1 cellular context compared by ENCODE assay signal in the genomic region with DNA sequence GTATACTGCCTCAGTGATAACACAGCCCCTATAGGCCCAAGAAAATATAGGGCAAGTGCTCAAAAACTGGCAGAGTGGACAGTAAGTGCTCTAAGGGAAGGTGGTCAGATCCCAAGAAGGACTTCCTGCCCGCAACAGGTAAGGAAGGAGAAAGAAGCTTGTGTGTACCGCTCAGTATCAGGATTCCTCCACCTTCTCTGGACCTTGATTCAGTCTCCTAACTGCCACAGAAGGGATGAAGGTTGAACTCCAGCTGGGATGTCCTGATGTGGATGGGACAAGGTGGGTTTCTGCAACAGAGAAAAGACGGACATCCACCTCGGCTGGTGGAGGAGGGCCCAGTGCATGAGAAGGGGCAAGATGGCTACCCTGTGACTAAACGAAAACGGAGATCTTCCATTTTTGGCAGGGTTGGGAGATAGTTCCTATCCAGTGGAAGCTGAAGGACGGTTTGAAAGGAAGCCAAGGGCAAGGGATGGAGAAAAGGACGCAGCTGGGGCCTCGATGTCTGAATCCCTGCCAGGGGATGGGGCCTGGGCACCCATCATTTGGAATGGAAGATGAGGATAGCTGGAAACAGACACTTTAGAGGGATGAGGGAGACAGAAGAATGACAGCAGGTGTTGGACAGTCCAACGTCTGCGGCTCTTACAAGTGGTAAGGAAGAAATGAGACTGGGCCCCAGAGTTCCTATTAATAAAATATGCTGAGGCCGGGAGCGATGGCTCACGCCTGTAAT.
TF ChIP-seq lines count a peak whose summit lies in the region.

No MANE protein-coding gene starts in this region.

TF ChIP-seq in IMR-90, 13 proteins besides CTCF, POLR2A, EP300 and RAD21:
- TF ChIP-seq MAFK (IDR thresholded peaks at IDR 0.05; ENCODE audit: low read depth, low read length) (no peak), CEBPB (IDR thresholded peaks at IDR 0.05; ENCODE audit: low read depth, low read length) (no peak), BHLHE40 (IDR thresholded peaks at IDR 0.05; ENCODE audit: low read depth, low read length) (no peak), CHD1 (IDR thresholded peaks at IDR 0.05; ENCODE audit: low read depth, low read length) (no peak), SMC3 (IDR thresholded peaks at IDR 0.05; ENCODE audit: low read depth, low read length) (no peak), MXI1 (IDR thresholded peaks at IDR 0.05; ENCODE audit: borderline replicate concordance, low read depth, low read length) (no peak), RFX5 (IDR thresholded peaks at IDR 0.05; ENCODE audit: low read depth, low read length) (no peak), RCOR1 (IDR thresholded peaks at IDR 0.05; ENCODE audit: insufficient replicate concordance, low read length) (no peak), FOS (IDR thresholded peaks at IDR 0.05; ENCODE audit: low read depth, low read length) (no peak), NFE2L2 (IDR thresholded peaks at IDR 0.05; ENCODE audit: low read depth, low read length) (no peak), MAZ (IDR thresholded peaks at IDR 0.05; ENCODE audit: borderline replicate concordance, low read depth, low read length) (no peak)
- TF ChIP-seq, protein P1, sequence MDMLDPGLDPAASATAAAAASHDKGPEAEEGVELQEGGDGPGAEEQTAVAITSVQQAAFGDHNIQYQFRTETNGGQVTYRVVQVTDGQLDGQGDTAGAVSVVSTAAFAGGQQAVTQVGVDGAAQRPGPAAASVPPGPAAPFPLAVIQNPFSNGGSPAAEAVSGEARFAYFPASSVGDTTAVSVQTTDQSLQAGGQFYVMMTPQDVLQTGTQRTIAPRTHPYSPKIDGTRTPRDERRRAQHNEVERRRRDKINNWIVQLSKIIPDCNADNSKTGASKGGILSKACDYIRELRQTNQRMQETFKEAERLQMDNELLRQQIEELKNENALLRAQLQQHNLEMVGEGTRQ (IDR thresholded peaks at IDR 0.05; ENCODE audit: low read depth, low read length): no peak
- TF ChIP-seq, protein P2, sequence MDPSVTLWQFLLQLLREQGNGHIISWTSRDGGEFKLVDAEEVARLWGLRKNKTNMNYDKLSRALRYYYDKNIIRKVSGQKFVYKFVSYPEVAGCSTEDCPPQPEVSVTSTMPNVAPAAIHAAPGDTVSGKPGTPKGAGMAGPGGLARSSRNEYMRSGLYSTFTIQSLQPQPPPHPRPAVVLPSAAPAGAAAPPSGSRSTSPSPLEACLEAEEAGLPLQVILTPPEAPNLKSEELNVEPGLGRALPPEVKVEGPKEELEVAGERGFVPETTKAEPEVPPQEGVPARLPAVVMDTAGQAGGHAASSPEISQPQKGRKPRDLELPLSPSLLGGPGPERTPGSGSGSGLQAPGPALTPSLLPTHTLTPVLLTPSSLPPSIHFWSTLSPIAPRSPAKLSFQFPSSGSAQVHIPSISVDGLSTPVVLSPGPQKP (IDR thresholded peaks at IDR 0.05; ENCODE audit: borderline replicate concordance, low read depth, low read length): no peak
